Comparison of ENCODE assay signal across 8 cellular contexts in the genomic region with DNA sequence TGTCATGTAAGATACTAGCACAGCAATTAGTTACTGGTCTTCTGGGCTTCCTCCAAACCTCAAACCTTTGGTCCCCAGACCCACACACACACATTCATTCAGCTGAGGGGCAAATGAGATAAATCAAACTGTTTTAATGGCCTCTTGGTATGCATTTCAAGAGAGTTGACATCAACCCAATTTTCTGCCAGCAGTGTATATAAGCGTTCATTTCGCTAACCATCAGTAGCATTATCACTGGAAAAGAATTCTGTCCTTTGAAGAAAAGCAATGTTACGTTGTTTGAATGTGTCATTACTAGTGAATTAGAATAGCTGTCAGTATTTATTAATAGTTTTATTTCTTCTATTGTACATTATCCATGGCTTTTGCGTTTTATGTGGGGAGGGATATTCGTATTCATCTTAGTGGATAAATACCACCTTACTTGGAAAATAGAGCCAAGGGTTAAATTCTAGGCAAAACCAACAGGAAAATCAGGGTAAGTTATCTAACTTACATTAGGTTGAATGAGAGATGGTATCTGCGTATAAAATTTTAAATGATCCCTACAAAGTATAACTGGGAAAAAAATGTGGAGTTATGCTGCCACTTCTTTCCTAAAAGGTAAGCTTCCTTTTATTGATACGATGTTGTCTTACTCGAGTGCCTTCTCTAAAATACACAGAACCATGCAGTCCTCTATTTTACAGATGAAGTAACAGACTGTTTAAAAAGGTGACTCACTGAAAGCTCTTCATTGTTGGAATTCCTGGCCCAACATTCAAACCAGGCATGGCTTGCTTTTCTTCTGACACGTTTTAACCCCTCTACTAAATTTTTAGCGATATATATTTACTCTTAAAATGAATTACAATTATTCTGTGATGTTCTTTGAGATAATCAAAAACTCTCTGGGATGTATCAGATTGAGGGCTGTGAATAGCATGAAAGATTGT. TPM values are rescaled to one million over a fixed set of nuclear protein-coding genes. Genes with fewer than 3 reads are reported as not detected.
A peak's percentile ranks its signal among the peaks of the same experiment; 100 is the strongest.
DNase-seq lines count a peak whose midpoint lies in the region; ATAC-seq and TF ChIP-seq lines count a peak whose summit lies in the region.

No MANE protein-coding gene starts in this region.

- H3K36me3 ChIP-seq in suprapubic skin: no peaks in the 10 kb centered on the region

- no peaks in the 10 kb centered on the region for H3K36me3 Mint-ChIP-seq in activated naive CD4-positive, alpha-beta T cell treated with anti-CD3 and anti-CD28 coated beads, Interleukin-2, amount 50 U/mL, for 24 hours

- TF ChIP-seq POLR2A in suprapubic skin (IDR thresholded peaks at IDR 0.05): no peak

- no peaks in the 10 kb centered on the region for H3K27me3 ChIP-seq in suprapubic skin

- ATAC-seq in GM19324 (IDR thresholded peaks at IDR 0.05; ENCODE audit: low FRiP score, unreplicated experiment): no peak

- TF ChIP-seq EP300 in suprapubic skin (IDR thresholded peaks at IDR 0.05): no peak

- H3K4me1 ChIP-seq in suprapubic skin: peaks cover 31% of the 10 kb centered on the region

- H3K9me3 Mint-ChIP-seq in activated naive CD4-positive, alpha-beta T cell treated with anti-CD3 and anti-CD28 coated beads, Interleukin-2, amount 50 U/mL, for 24 hours: no peaks in the 10 kb centered on the region

- TF ChIP-seq CTCF in VCaP (conservative IDR thresholded peaks at IDR 0.05) (no peak), suprapubic skin (IDR thresholded peaks at IDR 0.05) (no peak)

- WGBS in suprapubic skin: 65% methylated on average over 10 of the region's 10 CpGs

- H3K27ac ChIP-seq in VCaP (peak overlapping the region; percentile 97), suprapubic skin (no peak overlapping the region)

- peaks cover 39% of the 10 kb centered on the region for H3K4me1 Mint-ChIP-seq in activated naive CD4-positive, alpha-beta T cell treated with anti-CD3 and anti-CD28 coated beads, Interleukin-2, amount 50 U/mL, for 24 hours

- peak overlapping the region; percentile 92 for H3K4me3 Mint-ChIP-seq in activated naive CD4-positive, alpha-beta T cell treated with anti-CD3 and anti-CD28 coated beads, Interleukin-2, amount 50 U/mL, for 24 hours

- H3K27me3 Mint-ChIP-seq in activated naive CD4-positive, alpha-beta T cell treated with anti-CD3 and anti-CD28 coated beads, Interleukin-2, amount 50 U/mL, for 24 hours: no peaks in the 10 kb centered on the region

- no peak overlapping the region for H3K27ac Mint-ChIP-seq in activated naive CD4-positive, alpha-beta T cell treated with anti-CD3 and anti-CD28 coated beads, Interleukin-2, amount 50 U/mL, for 24 hours

- no peak for DNase-seq in activated naive CD4-positive, alpha-beta T cell treated with Interleukin-2 at 50 U/mL for 16 hours
- DNase-seq in glomerular visceral epithelial cell (ENCODE audit: extremely low spot score) (peak; percentile 56), suprapubic skin (ENCODE audit: low spot score in 2 of 2) (no peak), hippocampal formation (lab: John Stamatoyannopoulos, UW) (no peak), SW480 (ENCODE audit: low spot score) (no peak)

- H3K9me3 ChIP-seq in suprapubic skin: no peaks in the 10 kb centered on the region

- H3K4me3 ChIP-seq in suprapubic skin: peak overlapping the region; percentile 92

RNA-seq across cellular contexts. Expression of a gene that starts 2.0 kb away (rescaled TPM):
- 10 to 100 TPM; 35.4 to 66.6 (median 53.1) TPM for total RNA-seq in suprapubic skin
